17 cellular contexts compared by ENCODE assay signal in the genomic region with DNA sequence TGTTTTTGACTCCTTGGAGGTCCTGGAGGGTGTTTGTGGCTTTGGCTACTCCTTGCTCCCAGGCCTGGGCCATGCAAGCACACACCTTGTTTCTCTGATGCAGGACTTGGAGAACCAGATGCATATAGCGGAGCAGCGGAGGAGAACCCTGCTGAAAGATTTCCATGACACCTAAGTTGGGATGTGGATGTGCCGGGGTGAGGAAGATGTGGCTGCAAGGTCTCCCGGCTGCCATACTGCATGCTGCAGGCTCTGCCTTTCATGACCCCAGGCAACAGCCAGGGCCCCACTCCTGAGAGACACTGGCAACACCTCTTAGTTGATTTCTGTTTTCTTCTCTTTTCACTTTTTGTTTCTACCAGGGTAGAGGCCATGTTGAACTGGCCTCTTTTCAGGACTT. TPM values are rescaled to one million over a fixed set of nuclear protein-coding genes. Genes with fewer than 3 reads are reported as not detected.
DNase-seq lines count a peak whose midpoint lies in the region; TF ChIP-seq lines count a peak whose summit lies in the region.
"Had no signal": no experiment of that assay in that cellular context is flagged by ENCODE, and none has a peak within 500 bp of the region (broad histone marks: within the 10 kb centered on the region; RNA-seq: fewer than 3 reads in every experiment).

No MANE protein-coding gene starts in this region.

- no peaks in the 10 kb centered on the region for H3K9me3 Mint-ChIP-seq in activated naive CD4-positive, alpha-beta T cell treated with anti-CD3 and anti-CD28 coated beads, Interleukin-2, amount 10 ng/mL, durations not matched to agents 7 days and 5 days
- no peaks in the 10 kb centered on the region for H3K9me3 Mint-ChIP-seq in IgD-negative memory B cell
- no peaks in the 10 kb centered on the region for H3K9me3 Mint-ChIP-seq in chondrocyte (ENCODE audit: low read depth)

- H3K79me1 ChIP-seq in trophoblast cell (ENCODE audit: low read length), result no peaks in the 10 kb centered on the region

- no peak overlapping the region for H3K9ac ChIP-seq in trophoblast cell (ENCODE audit: low read length)
- H3K9ac ChIP-seq: KMS-11 had no signal

- peaks cover 48% of the 10 kb centered on the region for H3K36me3 Mint-ChIP-seq in activated naive CD4-positive, alpha-beta T cell treated with anti-CD3 and anti-CD28 coated beads, Interleukin-2, amount 10 ng/mL, durations not matched to agents 7 days and 5 days
- H3K36me3 Mint-ChIP-seq in IgD-negative memory B cell, result peaks cover 1% of the 10 kb centered on the region
- H3K36me3 Mint-ChIP-seq in chondrocyte (ENCODE audit: low read depth), result peaks cover 25% of the 10 kb centered on the region

- no peaks in the 10 kb centered on the region for H3K79me2 ChIP-seq in trophoblast cell (ENCODE audit: control insufficient read depth, insufficient read depth, low read length, poor library complexity)

- no CpG with 5 or more reads among the region's 4 CpGs for WGBS in trophoblast cell (ENCODE audit: extremely low coverage, insufficient coverage, insufficient read length)

- no peak overlapping the region for H4K8ac ChIP-seq in trophoblast cell (ENCODE audit: low read depth, low read length)

- H4K12ac ChIP-seq in trophoblast cell (ENCODE audit: low read depth, low read length), result no peak overlapping the region

- no peak overlapping the region for H2BK120ac ChIP-seq in trophoblast cell (ENCODE audit: insufficient read depth, low read length, poor library complexity)

- H3K4me3 Mint-ChIP-seq in activated naive CD4-positive, alpha-beta T cell treated with anti-CD3 and anti-CD28 coated beads, Interleukin-2, amount 10 ng/mL, durations not matched to agents 7 days and 5 days, result no peak overlapping the region
- H3K4me3 Mint-ChIP-seq in IgD-negative memory B cell (no peak overlapping the region), chondrocyte (ENCODE audit: unreplicated experiment) (no peak overlapping the region)

- no peak overlapping the region for H2AFZ ChIP-seq in trophoblast cell (ENCODE audit: insufficient read depth, low read length, poor library complexity)

- no peak overlapping the region for H3K23ac ChIP-seq in trophoblast cell (ENCODE audit: low read length)

- peak overlapping the region; percentile 45 for H3K27ac Mint-ChIP-seq in activated naive CD4-positive, alpha-beta T cell treated with anti-CD3 and anti-CD28 coated beads, Interleukin-2, amount 10 ng/mL, durations not matched to agents 7 days and 5 days
- H3K27ac Mint-ChIP-seq in IgD-negative memory B cell (peak overlapping the region in 2 of 3 donors; percentile 15 to 46), chondrocyte (ENCODE audit: unreplicated experiment) (no peak overlapping the region)

- CTCF ChIA-PET in activated naive CD4-positive, alpha-beta T cell treated with anti-CD3 and anti-CD28 coated beads, Interleukin-2, amount 10 ng/mL, durations not matched to agents 7 days and 5 days (lab: Charles Lee), result interaction anchor here (0.6 kb wide), 1 partner anchor 25 kb away, joined by 4 read pairs; no protein-coding TSS in a partner anchor

- H3K4ac ChIP-seq in trophoblast cell (ENCODE audit: low read depth, low read length), result no peak overlapping the region

- H3K27ac ChIP-seq in trophoblast cell (ENCODE audit: low read depth, low read length), result no peak overlapping the region
- H3K27ac ChIP-seq: KMS-11 had no signal

- no peak overlapping the region for H2BK12ac ChIP-seq in trophoblast cell (ENCODE audit: low read length)

- no peak overlapping the region for H2AK5ac ChIP-seq in trophoblast cell (ENCODE audit: low read length)

- no peaks in the 10 kb centered on the region for H3K9me3 ChIP-seq in trophoblast cell (ENCODE audit: insufficient read depth, low read depth, low read length)
- H3K9me3 ChIP-seq: BLaER1 treated with 17β-estradiol and CSF1 and Interleukin-3, amounts not matched to agents 10 nM and 100 nM had no signal

- H3K36me3 ChIP-seq in trophoblast cell (ENCODE audit: control insufficient read depth in 1 of 2, insufficient read depth in 2 of 2, low read length in 2 of 2), result peaks cover 37 to 54% of the 10 kb centered on the region in 2 experiments

- H3K4me1 Mint-ChIP-seq in activated naive CD4-positive, alpha-beta T cell treated with anti-CD3 and anti-CD28 coated beads, Interleukin-2, amount 10 ng/mL, durations not matched to agents 7 days and 5 days, result peaks cover 6% of the 10 kb centered on the region
- H3K4me1 Mint-ChIP-seq in IgD-negative memory B cell (peaks cover 3 to 5% (median 4%) of the 10 kb centered on the region in 3 donors), chondrocyte (ENCODE audit: low read depth) (peaks cover 3% of the 10 kb centered on the region)

- no peak for DNase-seq in activated naive CD4-positive, alpha-beta T cell treated with anti-CD3 and anti-CD28 coated beads, Interleukin-2, amount 10 ng/mL, durations not matched to agents 7 days and 5 days
- no peak for DNase-seq in activated naive CD4-positive, alpha-beta T cell treated with Interleukin-2 at 50 U/mL for 16 hours
- DNase-seq in chondrocyte (ENCODE audit: low spot score), result peak; percentile 50
- DNase-seq in trophoblast cell, result no peak
- no peak for DNase-seq in SKM-1 treated with dmso at 0.1 percent for 144 hours (lab: John Stamatoyannopoulos, UW; ENCODE audit: unreplicated experiment)
- DNase-seq in HCEC 1CT, result no peak
- DNase-seq in NCI-H510A (lab: John Stamatoyannopoulos, UW), result no peak
- DNase-seq: DMS79 treated with DMSO at 0.1 percent for 48 hours, NCI-H1417, NCI-H187, NCI-H2107, NCI-H510A treated with DMSO at 0.1 percent for 48 hours, NCI-H774, Right ventricle myocardium superior had no signal

- no peak overlapping the region for H2BK5ac ChIP-seq in trophoblast cell (ENCODE audit: low read depth, low read length, poor library complexity)

- H3K4me2 ChIP-seq in trophoblast cell (ENCODE audit: low read length), result no peak overlapping the region
- H3K4me2 ChIP-seq: KMS-11 had no signal

- no peak overlapping the region for H3K14ac ChIP-seq in trophoblast cell (ENCODE audit: low read length)

- no peak for TF ChIP-seq CTCF in chondrocyte (IDR thresholded peaks at IDR 0.05)

- H3K18ac ChIP-seq in trophoblast cell (ENCODE audit: low read length), result no peak overlapping the region

- H3K27me3 Mint-ChIP-seq in activated naive CD4-positive, alpha-beta T cell treated with anti-CD3 and anti-CD28 coated beads, Interleukin-2, amount 10 ng/mL, durations not matched to agents 7 days and 5 days, result no peaks in the 10 kb centered on the region
- no peaks in the 10 kb centered on the region for H3K27me3 Mint-ChIP-seq in IgD-negative memory B cell
- H3K27me3 Mint-ChIP-seq in chondrocyte (ENCODE audit: low read depth), result no peaks in the 10 kb centered on the region

- H4K91ac ChIP-seq in trophoblast cell (ENCODE audit: low read depth, low read length), result no peak overlapping the region

- H3K4me3 ChIP-seq in trophoblast cell (ENCODE audit: low read depth, low read length), result peak overlapping the region; percentile 30
- H3K4me3 ChIP-seq: BLaER1 treated with 17β-estradiol and CSF1 and Interleukin-3, amounts not matched to agents 10 nM and 100 nM had no signal

- H3K27me3 ChIP-seq in trophoblast cell (ENCODE audit: insufficient read depth, low read length), result no peaks in the 10 kb centered on the region
- H3K27me3 ChIP-seq: BLaER1 treated with 17β-estradiol and CSF1 and Interleukin-3, amounts not matched to agents 10 nM and 100 nM had no signal

- H3K4me1 ChIP-seq in trophoblast cell (ENCODE audit: control insufficient read depth in 1 of 2, insufficient read depth in 2 of 2, low read length in 2 of 2), result peaks cover 0 to 2% of the 10 kb centered on the region in 2 experiments

RNA-seq across cellular contexts. Expression of a gene that starts 6.9 kb away (rescaled TPM):
- 20.4 TPM for polyA plus RNA-seq in IgD-negative memory B cell
- 25.6 to 31.0 TPM (median 26.3 TPM) in 3 replicates for total RNA-seq in chondrocyte
- polyA plus RNA-seq in trophoblast cell (2013), result 7.1 and 7.2 TPM in 2 replicates

RNA-seq across cellular contexts. Expression of a gene that starts 24.1 kb away (rescaled TPM):
- 81.4 TPM for polyA plus RNA-seq in IgD-negative memory B cell
- 164 to 222 TPM (median 168 TPM) in 3 replicates for total RNA-seq in chondrocyte
- 72.0 and 72.8 TPM in 2 replicates for polyA plus RNA-seq in trophoblast cell (2013)

RNA-seq across cellular contexts. Expression of a gene that starts 35.3 kb away (rescaled TPM):
- 25.4 TPM for polyA plus RNA-seq in IgD-negative memory B cell
- 18.3 to 29.7 TPM (median 21.5 TPM) in 3 replicates for total RNA-seq in chondrocyte
- 26.4 and 27.5 TPM in 2 replicates for polyA plus RNA-seq in trophoblast cell (2013)

RNA-seq across cellular contexts. Expression of a gene that starts 38.8 kb away (rescaled TPM):
- polyA plus RNA-seq in IgD-negative memory B cell, result 188 TPM
- 60.4 to 74.3 TPM (median 69.2 TPM) in 3 replicates for total RNA-seq in chondrocyte
- 59.8 and 65.4 TPM in 2 replicates for polyA plus RNA-seq in trophoblast cell (2013)

RNA-seq across cellular contexts. Expression of a gene that starts 46.1 kb away (rescaled TPM):
- 96.7 TPM for polyA plus RNA-seq in IgD-negative memory B cell
- 133 to 199 TPM (median 140 TPM) in 3 replicates for total RNA-seq in chondrocyte
- 226 and 229 TPM in 2 replicates for polyA plus RNA-seq in trophoblast cell (2013)
